In the genomic region with DNA sequence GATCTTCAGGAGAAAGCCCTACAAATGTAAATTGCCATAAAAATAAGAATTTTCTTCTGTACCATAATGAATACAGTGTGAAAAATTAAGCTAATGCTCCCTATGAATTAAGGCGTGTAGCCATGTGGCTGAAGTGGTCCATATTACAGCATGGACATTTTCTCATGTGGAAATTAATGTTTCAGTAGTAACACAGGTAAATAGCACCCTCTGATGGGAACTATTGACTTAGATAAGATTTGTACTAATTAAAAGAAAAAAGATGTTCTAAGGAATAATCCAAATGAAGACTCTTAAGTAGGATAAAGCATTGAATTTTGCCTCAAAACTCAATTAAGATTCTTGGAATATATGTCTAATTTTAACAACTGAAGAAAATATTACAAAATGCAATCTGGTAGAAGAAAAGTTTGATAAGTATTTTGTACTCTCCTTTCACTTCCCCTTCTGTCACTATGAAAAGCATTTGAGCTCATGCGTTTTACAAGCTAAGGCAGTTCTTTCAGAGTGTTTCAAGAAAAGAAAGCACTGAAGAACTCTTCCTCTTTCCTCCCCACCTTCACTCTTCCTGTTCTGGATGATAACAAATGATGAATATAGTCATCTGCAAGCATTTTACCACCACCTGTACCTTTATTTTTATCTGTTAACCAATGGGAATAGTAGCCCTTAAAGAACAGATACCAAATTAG, we compare ENCODE assay signal across 10 cellular contexts. TPM values are rescaled to one million over a fixed set of nuclear protein-coding genes. Genes with fewer than 3 reads are reported as not detected.
A peak's percentile ranks its signal among the peaks of the same experiment; 100 is the strongest.
DNase-seq lines count a peak whose midpoint lies in the region; ATAC-seq and TF ChIP-seq lines count a peak whose summit lies in the region.
"Had no signal": no experiment of that assay in that cellular context is flagged by ENCODE, and none has a peak within 500 bp of the region (broad histone marks: within the 10 kb centered on the region; RNA-seq: fewer than 3 reads in every experiment).

No MANE protein-coding gene starts in this region.

- H3K4me1 ChIP-seq in esophagus squamous epithelium, result no peaks in the 10 kb centered on the region
- H3K4me1 ChIP-seq in tibial artery, result no peaks in the 10 kb centered on the region
- H3K4me1 ChIP-seq in left lung, result no peaks in the 10 kb centered on the region

- intact Hi-C loops in esophagus squamous epithelium (cut with DNase I) (no loop called here), tibial artery (cut with DNase I; ENCODE audit: low total_unique reads) (no loop called here), left lung (cut with DNase I) (no loop called here)

- in situ Hi-C loops in KBM-7 (cut with MboI; ENCODE audit: low pct_unique_long_range_greater_than_20kb, low sequenced_read_pairs), result no loop called here

- no peak overlapping the region for H3K4me3 Mint-ChIP-seq in glutamatergic neuron (ENCODE audit: unreplicated experiment)

- H3K27me3 Mint-ChIP-seq in glutamatergic neuron (ENCODE audit: unreplicated experiment), result peaks cover 2% of the 10 kb centered on the region

- H3K36me3 Mint-ChIP-seq in glutamatergic neuron (ENCODE audit: unreplicated experiment), result no peaks in the 10 kb centered on the region

- H3K27me3 ChIP-seq in esophagus squamous epithelium (no peaks in the 10 kb centered on the region), tibial artery (no peaks in the 10 kb centered on the region), left lung (no peaks in the 10 kb centered on the region)

- no peaks in the 10 kb centered on the region for H3K4me1 Mint-ChIP-seq in glutamatergic neuron (ENCODE audit: low read depth, unreplicated experiment)

- peak; percentile 14 for DNase-seq in GM10266 (ENCODE audit: extremely low spot score)
- peak; percentile 32 for DNase-seq in KBM-7
- peak; percentile 4 for DNase-seq in dermis blood vessel endothelial cell
- DNase-seq in esophagus squamous epithelium (lab: John Stamatoyannopoulos, UW), result no peak
- DNase-seq in glutamatergic neuron, result no peak
- DNase-seq in tibial artery, result no peak
- no peak for DNase-seq in left lung

- no peaks in the 10 kb centered on the region for H3K9me3 Mint-ChIP-seq in glutamatergic neuron (ENCODE audit: unreplicated experiment)

- peak; percentile 93 for ATAC-seq in GM21717 (IDR thresholded peaks at IDR 0.05; ENCODE audit: unreplicated experiment)
- no peak for ATAC-seq in left lung

- no peak for TF ChIP-seq POLR2A in esophagus squamous epithelium (IDR thresholded peaks at IDR 0.05)

- 28 to 51% methylated on average over 2 of the region's 2 CpGs for WGBS in esophagus squamous epithelium, 2 donors

- H3K27ac ChIP-seq in esophagus squamous epithelium, result no peak overlapping the region
- no peak overlapping the region for H3K27ac ChIP-seq in tibial artery
- no peak overlapping the region for H3K27ac ChIP-seq in left lung

- H3K36me3 ChIP-seq in esophagus squamous epithelium (no peaks in the 10 kb centered on the region), tibial artery (no peaks in the 10 kb centered on the region), left lung (no peaks in the 10 kb centered on the region)

- TF ChIP-seq CTCF in GM10266 (IDR thresholded peaks at IDR 0.05; ENCODE audit: control insufficient read depth, insufficient read depth, low read depth, missing control alignments) (no peak), esophagus squamous epithelium (IDR thresholded peaks at IDR 0.05) (no peak), glutamatergic neuron (IDR thresholded peaks at IDR 0.05; ENCODE audit: partially characterized antibody, unreplicated experiment) (no peak), tibial artery (IDR thresholded peaks at IDR 0.05) (no peak), left lung (IDR thresholded peaks at IDR 0.05) (no peak)

- H3K9me3 ChIP-seq in esophagus squamous epithelium (no peaks in the 10 kb centered on the region), tibial artery (no peaks in the 10 kb centered on the region), left lung (no peaks in the 10 kb centered on the region)

- H3K4me3 ChIP-seq in esophagus squamous epithelium (no peak overlapping the region), tibial artery (no peak overlapping the region), left lung (no peak overlapping the region)

- H3K27ac Mint-ChIP-seq in glutamatergic neuron (ENCODE audit: unreplicated experiment), result no peak overlapping the region

RNA-seq across cellular contexts. Expression of gene OR8D2, which starts 9.9 kb away (rescaled TPM):
- total RNA-seq in dermis blood vessel endothelial cell, result not detected in 2 replicates
- not detected for total RNA-seq in esophagus squamous epithelium
- total RNA-seq in glutamatergic neuron (ENCODE audit: unreplicated experiment), result not detected
- not detected for total RNA-seq in left lung
- total RNA-seq: Daoy, NCI-H460 had no signal

RNA-seq across cellular contexts. Expression of gene OR8D1, which starts 16.2 kb away (rescaled TPM):
- total RNA-seq in dermis blood vessel endothelial cell (not detected in 2 replicates), esophagus squamous epithelium (not detected), glutamatergic neuron (ENCODE audit: unreplicated experiment) (not detected), left lung (not detected)
- total RNA-seq: Daoy, NCI-H460 had no signal

RNA-seq across cellular contexts. Expression of gene OR8B2, which starts 54.4 kb away (rescaled TPM):
- total RNA-seq in dermis blood vessel endothelial cell (not detected in 2 replicates), esophagus squamous epithelium (not detected), glutamatergic neuron (ENCODE audit: unreplicated experiment) (not detected), left lung (not detected)
- total RNA-seq: Daoy, NCI-H460 had no signal

Comparison
In these comparisons a context has a peak if more than half of its experiments do, and no peak if none do; other contexts are left out.
1. DNase-seq: peak in GM10266 (single experiment), KBM-7 (single experiment) and dermis blood vessel endothelial cell (single experiment); none in esophagus squamous epithelium (single experiment), glutamatergic neuron (single experiment), tibial artery (0 of 2) and left lung (0 of 2).